ENCODE assay signal across 13 cellular contexts in genomic region chr9:69898714-69899209, GRCh38.
DNase-seq lines count a peak whose midpoint lies in the region; ATAC-seq and TF ChIP-seq lines count a peak whose summit lies in the region.
"Had no signal": no experiment of that assay in that cellular context is flagged by ENCODE, and none has a peak within 500 bp of the region (broad histone marks: within the 10 kb centered on the region; RNA-seq: fewer than 3 reads in every experiment).

No MANE protein-coding gene starts in this region.

- DNase-seq in GM03348 (ENCODE audit: low spot score) (peak; percentile 63), RPMI7951 (ENCODE audit: low read depth) (peak; percentile 88), epithelial cell of esophagus (ENCODE audit: low read depth) (peak; percentile 89), pulmonary artery endothelial cell (ENCODE audit: low read depth, low spot score) (peak; percentile 90), HK-2 (ENCODE audit: unreplicated experiment) (no peak), NCI-H82 (lab: John Stamatoyannopoulos, UW) (no peak), activated gamma-delta T cell treated with Interleukin-2 at 50 U/mL for 16 hours (no peak)
- DNase-seq: activated B cell treated with CpG ODN at 0.5 μM for 24 hours; KG1; stimulated activated CD4-positive, alpha-beta T cell treated with anti-CD3 and anti-CD28 coated beads, Interleukin-4, amount 100 ng/mL, for 24 hours had no signal

- no peak for TF ChIP-seq CTCF in epithelial cell of esophagus (IDR thresholded peaks at IDR 0.05; ENCODE audit: insufficient read depth, low read depth, low read length, missing control alignments)

- no peak for ATAC-seq in HG03097 (IDR thresholded peaks at IDR 0.05; ENCODE audit: low FRiP score, unreplicated experiment)
- ATAC-seq: GM12878, GM23338 had no signal

- H3K4me3 ChIP-seq in epithelial cell of esophagus (ENCODE audit: low read length), result no peak overlapping the region
- H3K4me3 ChIP-seq: GM12878, GM23338 had no signal

Comparison
In these comparisons a context has a peak if more than half of its experiments do, and no peak if none do; other contexts are left out.
1. DNase-seq: peak in GM03348 (single experiment), RPMI7951 (single experiment), epithelial cell of esophagus (single experiment) and pulmonary artery endothelial cell (single experiment); none in HK-2 (single experiment), NCI-H82 (single experiment) and activated gamma-delta T cell treated with Interleukin-2 at 50 U/mL for 16 hours (single experiment).